Comparison of ENCODE assay signal across 8 cellular contexts in the genomic region with DNA sequence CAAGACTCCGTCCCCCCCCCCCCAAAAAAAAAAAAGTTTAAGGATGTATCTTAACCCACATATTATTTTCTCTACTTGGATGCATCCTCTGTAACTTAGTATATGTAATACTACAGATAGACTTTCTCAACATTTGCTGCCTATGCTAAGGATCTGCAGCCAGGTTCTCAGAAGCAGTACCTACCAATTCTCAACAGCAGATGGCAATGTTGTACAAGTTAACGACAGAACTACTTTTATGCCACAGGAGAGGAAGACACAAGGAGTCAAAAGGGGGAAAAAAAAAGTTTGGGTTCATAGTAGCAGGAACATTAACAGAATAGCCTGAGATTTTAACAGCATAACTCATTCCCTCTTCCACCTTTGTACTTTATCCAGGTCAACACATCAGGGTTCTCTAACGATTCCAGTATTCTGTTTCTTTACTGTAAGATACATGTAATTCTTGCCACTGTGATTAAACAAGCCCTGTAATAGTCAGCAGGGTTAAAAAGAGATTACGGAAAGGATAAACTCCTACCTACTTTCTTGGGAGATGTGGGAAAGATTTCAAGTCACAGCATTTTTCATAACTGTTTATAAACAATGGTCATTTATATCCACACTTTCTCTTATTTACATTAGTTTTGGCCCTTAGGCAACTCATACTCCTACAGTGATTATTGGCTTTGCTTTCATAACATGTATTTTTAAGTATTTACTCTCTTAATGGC.
A peak's percentile ranks its signal among the peaks of the same experiment; 100 is the strongest.
DNase-seq lines count a peak whose midpoint lies in the region; ATAC-seq lines count a peak whose summit lies in the region.

No MANE protein-coding gene starts in this region.

- H3K36me3 Mint-ChIP-seq in central memory CD8-positive, alpha-beta T cell (ENCODE audit: insufficient read depth) = peaks cover 30% of the 10 kb centered on the region

- no peaks in the 10 kb centered on the region for H3K27me3 Mint-ChIP-seq in central memory CD8-positive, alpha-beta T cell

- peak in 5 of 6 experiments; percentile 28 to 80 (median 45) for DNase-seq in stimulated activated naive CD4-positive, alpha-beta T cell (lab: John Stamatoyannopoulos, UW)
- no peak for DNase-seq in stimulated activated naive CD4-positive, alpha-beta T cell treated with Interleukin-2 at 50 U/mL for 16 hours (lab: John Stamatoyannopoulos, UW)
- DNase-seq in NCI-H1417 (lab: John Stamatoyannopoulos, UW) = peak; percentile 71 to 91 (median 81)
- peak; percentile 32 for DNase-seq in SKM-1 (lab: John Stamatoyannopoulos, UW; ENCODE audit: unreplicated experiment)
- peak; percentile 32 to 59 for DNase-seq in central memory CD8-positive, alpha-beta T cell (ENCODE audit: low spot score in 2 of 2)
- DNase-seq in kidney glomerular epithelial cell (lab: John Stamatoyannopoulos, UW) = peak; percentile 72
- DNase-seq in stimulated activated CD8-positive, alpha-beta memory T cell treated with anti-CD3 and anti-CD28 coated beads, Interleukin-4, amount 100 ng/mL, for 48 hours = peak; percentile 48

- ATAC-seq in central memory CD8-positive, alpha-beta T cell (replicated peaks; ENCODE audit: extremely low read depth, poor library complexity, severe bottlenecking) = peak; percentile 62
- no peak for ATAC-seq in GM18502 (IDR thresholded peaks at IDR 0.05; ENCODE audit: poor library complexity, unreplicated experiment)

- H3K4me1 Mint-ChIP-seq in central memory CD8-positive, alpha-beta T cell = peaks cover 13% of the 10 kb centered on the region

- no peak overlapping the region for H3K4me3 Mint-ChIP-seq in central memory CD8-positive, alpha-beta T cell

- H3K27ac Mint-ChIP-seq in central memory CD8-positive, alpha-beta T cell (ENCODE audit: low read depth) = peak overlapping the region; percentile 10

- no peaks in the 10 kb centered on the region for H3K9me3 Mint-ChIP-seq in central memory CD8-positive, alpha-beta T cell
